ENCODE assay signal across 8 cellular contexts in the genomic region with DNA sequence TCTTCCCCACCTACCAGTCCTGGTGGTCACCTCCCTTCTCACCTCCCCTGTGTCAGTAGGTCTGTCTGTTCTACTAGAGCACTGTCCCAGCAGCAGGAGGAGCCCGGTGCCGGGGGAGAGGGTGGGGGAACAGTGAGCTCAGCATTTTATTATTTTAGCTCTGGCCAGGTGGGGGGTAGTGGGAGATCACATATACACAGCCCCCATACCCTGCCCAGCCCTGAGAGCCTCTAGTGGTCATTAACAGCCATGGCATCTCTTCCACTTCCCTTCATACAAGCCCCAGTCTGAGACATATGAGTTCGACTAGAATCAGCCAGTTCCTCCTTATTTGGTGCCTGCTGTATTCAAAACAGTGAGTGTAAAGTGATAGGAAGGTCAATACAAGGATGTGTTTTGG. TPM values are rescaled to one million over a fixed set of nuclear protein-coding genes. Genes with fewer than 3 reads are reported as not detected.
DNase-seq lines count a peak whose midpoint lies in the region; ATAC-seq, FAIRE-seq and TF ChIP-seq lines count a peak whose summit lies in the region.

Gene TMOD4 (minus strand): TSS at position 72 of the 400 bp plus-strand sequence. CDS start 1,106 bp downstream, outside the sequence.

- TF ChIP-seq POLR2A in A549 (IDR thresholded peaks at IDR 0.05; ENCODE audit: low read length) = no peak
- TF ChIP-seq POLR2A in GM12892 (IDR thresholded peaks at IDR 0.05; ENCODE audit: low read depth, low read length) = no peak

- CTCF ChIA-PET in A549 (lab: Yijun Ruan, JAX) = interaction anchor here (0.7 to 2.8 kb wide), 7 partner anchors 8 to 85 kb away, joined by 3 to 12 read pairs (median 5); partner anchors contain the start of gene VPS72

- H3K4me3 ChIP-seq in A549 (no peak within 1 kb of the TSS), WI38 (ENCODE audit: low read depth, low read length) (no peak within 1 kb of the TSS)

- TF ChIP-seq CTCF in A549 (IDR thresholded peaks at IDR 0.05) (peak; percentile 33), WI38 (IDR thresholded peaks at IDR 0.05; ENCODE audit: low read depth, low read length) (peak; percentile 74)

- FAIRE-seq in A549 (lab: Jason Lieb, UNC) (no peak), GM12892 (lab: Jason Lieb, UNC) (peak; percentile 51)

- no peak within 1 kb of the TSS for H3K27ac ChIP-seq in A549

- TF ChIP-seq EP300 in A549 (IDR thresholded peaks at IDR 0.05) = no peak

- WGBS in A549 (ENCODE audit: missing lambda C conversion rate) = 58% methylated on average over 3 of the region's 3 CpGs

- ATAC-seq in A549 (peak; percentile 83 to 92), HG03460 (IDR thresholded peaks at IDR 0.05; ENCODE audit: unreplicated experiment) (no peak), GM21619 (IDR thresholded peaks at IDR 0.05; ENCODE audit: unreplicated experiment) (no peak), GM21576 (IDR thresholded peaks at IDR 0.05; ENCODE audit: unreplicated experiment) (no peak)

- DNase-seq in A549 (ENCODE audit: low read depth in 1 of 2, low spot score in 1 of 2) (peak in 1 of 2 experiments; percentile 37), GM12892 (ENCODE audit: insufficient read length) (no peak), iPS-NIHi11 (ENCODE audit: low spot score) (peak; percentile 51), DMS153 treated with DMSO at 0.1 percent for 48 hours (lab: John Stamatoyannopoulos, UW; ENCODE audit: unreplicated experiment) (no peak)

- TF ChIP-seq RAD21 in A549 (conservative IDR thresholded peaks at IDR 0.05 in 1 of 2, IDR thresholded peaks at IDR 0.05 in 1 of 2) = no peak

- POLR2A ChIA-PET in A549 (lab: Yijun Ruan, JAX) = interaction anchor here (1.2 kb wide), 1 partner anchor 14 kb away, joined by 4 read pairs; the partner anchor contains the start of gene VPS72

- no peaks in the 10 kb centered on the region for H3K9me3 ChIP-seq in A549

- H3K4me2 ChIP-seq in A549 = no peak within 1 kb of the TSS

- no peaks in the 10 kb centered on the region for H3K4me1 ChIP-seq in A549

TF ChIP-seq in A549, 52 proteins besides CTCF, POLR2A, EP300 and RAD21:
- no peak for TF ChIP-seq RCOR1 (IDR thresholded peaks at IDR 0.05; ENCODE audit: low read depth, low read length)

RNA-seq across cellular contexts. Expression of gene TMOD4, which starts in this region (rescaled TPM):
- polyA plus RNA-seq in A549 (2011; rRNA removed) (0.30 TPM in 1 of 2 replicates, not detected in the other), A549 (2017; fragmentation: RNase III; extraction: RNeasy Plus Mini Kit Qiagen cat#74134 plus additional on column Dnase treatment) (0.29 to 0.49 TPM in 2 of 3 replicates, not detected in the other)
- 0.38 TPM in 2 replicates for polyA plus RNA-seq in A549 (2012; cell fraction: cytosol; rRNA removed)
- 0.42 TPM in 1 of 2 replicates, not detected in the other for polyA plus RNA-seq in A549 (2012; cell fraction: nucleus; rRNA removed)
- 0.50 TPM in 1 of 2 replicates, not detected in the other for polyA minus RNA-seq in A549 (2011; rRNA and poly(A)+ RNA removed)
- polyA plus RNA-seq in GM12892 (2012; ENCODE audit: missing spikeins) = not detected

Comparison
In these comparisons a context has a peak if more than half of its experiments do, and no peak if none do; other contexts are left out.
1. Peak in ATAC-seq in A549; RNA of the gene not detected or under 1 TPM.